8 cellular contexts compared by ENCODE assay signal in the genomic region with DNA sequence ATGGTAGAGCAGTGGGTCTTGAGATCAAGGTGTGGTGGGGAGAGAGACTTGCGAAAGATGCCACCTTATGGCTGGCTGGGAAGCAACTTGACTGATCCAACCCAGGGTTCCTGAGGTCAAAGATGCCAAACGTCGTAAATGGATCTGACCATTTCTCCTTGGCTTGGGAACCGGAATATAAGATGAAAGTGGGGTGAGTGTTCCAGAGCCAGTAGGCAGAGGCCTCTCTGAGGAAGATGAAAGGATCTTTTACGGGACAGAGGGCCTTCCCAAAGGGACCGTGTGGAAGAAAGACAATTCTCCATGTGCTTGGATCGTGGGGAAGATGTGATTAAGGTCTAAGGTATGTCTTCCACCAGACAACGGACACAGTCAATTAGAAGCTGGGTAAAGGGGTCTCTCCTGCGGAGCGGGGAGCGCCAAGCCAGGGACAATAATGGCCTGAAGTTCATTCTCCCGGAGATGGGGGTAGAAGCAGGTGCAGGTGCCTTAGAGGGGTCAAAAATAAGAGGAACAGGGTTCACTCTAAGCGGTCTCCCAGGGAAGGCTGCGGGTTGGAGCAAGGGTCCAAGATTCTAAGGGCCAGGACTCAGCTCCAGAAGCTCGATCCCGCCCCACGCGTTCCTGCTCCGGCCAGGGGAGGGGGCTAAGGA. TPM values are rescaled to one million over a fixed set of nuclear protein-coding genes. Genes with fewer than 3 reads are reported as not detected.
A peak's percentile ranks its signal among the peaks of the same experiment; 100 is the strongest.
DNase-seq lines count a peak whose midpoint lies in the region; ATAC-seq and TF ChIP-seq lines count a peak whose summit lies in the region.

No MANE protein-coding gene starts in this region.

- peaks cover 0 to 12% (median 0%) of the 10 kb centered on the region in 3 donors for H3K36me3 ChIP-seq in tibial artery

- peak overlapping the region; percentile 68 to 92 (median 85) for H3K27ac Mint-ChIP-seq in CD14-positive monocyte

- H3K4me1 ChIP-seq in tibial artery, result peaks cover 0 to 43% (median 28%) of the 10 kb centered on the region in 4 donors

- DNase-seq in CD14-positive monocyte (ENCODE audit: low spot score) (no peak), HK-2 (ENCODE audit: unreplicated experiment) (peak; percentile 26), tibial artery (peak in 1 of 2 donors; percentile 71), occipital lobe (lab: John Stamatoyannopoulos, UW) (no peak)

- no peak for ATAC-seq in GM21737 (IDR thresholded peaks at IDR 0.05; ENCODE audit: unreplicated experiment)
- ATAC-seq in HG03432 (IDR thresholded peaks at IDR 0.05; ENCODE audit: unreplicated experiment), result no peak

- H3K27me3 Mint-ChIP-seq in CD14-positive monocyte (ENCODE audit: low read depth in 3 of 3), result peaks cover 0 to 2% (median 1%) of the 10 kb centered on the region in 3 donors

- H3K27ac ChIP-seq in angular gyrus (ENCODE audit: low read depth, low read length) (peak overlapping the region; percentile 73), layer of hippocampus (ENCODE audit: low read depth, low read length) (peak overlapping the region; percentile 90), tibial artery (peak overlapping the region; percentile 83 to 87)

- TF ChIP-seq CTCF in CD14-positive monocyte (IDR thresholded peaks at IDR 0.05) (no peak), tibial artery (IDR thresholded peaks at IDR 0.05) (no peak)

- H3K4me1 Mint-ChIP-seq in CD14-positive monocyte, result peaks cover 38% of the 10 kb centered on the region

- H3K4me3 Mint-ChIP-seq in CD14-positive monocyte, result peak overlapping the region; percentile 83 to 92

- H3K36me3 Mint-ChIP-seq in CD14-positive monocyte, result peaks cover 9 to 18% of the 10 kb centered on the region in 2 donors

- no peaks in the 10 kb centered on the region for H3K27me3 ChIP-seq in layer of hippocampus (ENCODE audit: control insufficient read depth, insufficient read depth, low read length)
- H3K27me3 ChIP-seq in tibial artery, result no peaks in the 10 kb centered on the region

- H3K9me3 Mint-ChIP-seq in CD14-positive monocyte, result no peaks in the 10 kb centered on the region

- H3K9me3 ChIP-seq in tibial artery, result no peaks in the 10 kb centered on the region

- intact Hi-C loops in CD14-positive monocyte (cut with micrococcal nuclease), result loop anchor here in 1 of 2 donors (2.0 kb wide), 1 partner anchor 73 kb away; a partner anchor contains a TSS
- intact Hi-C loops in tibial artery (cut with DNase I; ENCODE audit: low total_unique reads), result no loop called here

- H3K4me3 ChIP-seq in tibial artery, result peak overlapping the region; percentile 82 to 84

RNA-seq across cellular contexts. Expression of a gene that starts 0.8 kb away (rescaled TPM):
- 1 to 10 TPM; 6.2 to 9.2 TPM for polyA plus RNA-seq in CD14-positive monocyte
- total RNA-seq in occipital lobe, result 51.9 TPM

RNA-seq across cellular contexts. Expression of a gene that starts 13.7 kb away (rescaled TPM):
- 10 to 100 TPM; 83.4 to 89.8 TPM for polyA plus RNA-seq in CD14-positive monocyte
- total RNA-seq in occipital lobe, result 32.8 TPM

RNA-seq across cellular contexts. Expression of a gene that starts 16.0 kb away (rescaled TPM):
- polyA plus RNA-seq in CD14-positive monocyte, result under 1 TPM in 1 of 2 donors, not detected in 1; 0.43 TPM
- total RNA-seq in occipital lobe, result not detected

RNA-seq across cellular contexts. Expression of a gene that starts 24.0 kb away (rescaled TPM):
- 1 to 10 TPM in 1 of 2 donors, under 1 TPM in 1; 0.86 to 1.2 TPM for polyA plus RNA-seq in CD14-positive monocyte
- total RNA-seq in occipital lobe, result 0.47 TPM

RNA-seq across cellular contexts. Expression of a gene that starts 30.2 kb away (rescaled TPM):
- 100 to 1,000 TPM; 103 to 107 TPM for polyA plus RNA-seq in CD14-positive monocyte
- 34.8 TPM for total RNA-seq in occipital lobe
